Comparison of ENCODE assay signal across 17 cellular contexts in the genomic region with DNA sequence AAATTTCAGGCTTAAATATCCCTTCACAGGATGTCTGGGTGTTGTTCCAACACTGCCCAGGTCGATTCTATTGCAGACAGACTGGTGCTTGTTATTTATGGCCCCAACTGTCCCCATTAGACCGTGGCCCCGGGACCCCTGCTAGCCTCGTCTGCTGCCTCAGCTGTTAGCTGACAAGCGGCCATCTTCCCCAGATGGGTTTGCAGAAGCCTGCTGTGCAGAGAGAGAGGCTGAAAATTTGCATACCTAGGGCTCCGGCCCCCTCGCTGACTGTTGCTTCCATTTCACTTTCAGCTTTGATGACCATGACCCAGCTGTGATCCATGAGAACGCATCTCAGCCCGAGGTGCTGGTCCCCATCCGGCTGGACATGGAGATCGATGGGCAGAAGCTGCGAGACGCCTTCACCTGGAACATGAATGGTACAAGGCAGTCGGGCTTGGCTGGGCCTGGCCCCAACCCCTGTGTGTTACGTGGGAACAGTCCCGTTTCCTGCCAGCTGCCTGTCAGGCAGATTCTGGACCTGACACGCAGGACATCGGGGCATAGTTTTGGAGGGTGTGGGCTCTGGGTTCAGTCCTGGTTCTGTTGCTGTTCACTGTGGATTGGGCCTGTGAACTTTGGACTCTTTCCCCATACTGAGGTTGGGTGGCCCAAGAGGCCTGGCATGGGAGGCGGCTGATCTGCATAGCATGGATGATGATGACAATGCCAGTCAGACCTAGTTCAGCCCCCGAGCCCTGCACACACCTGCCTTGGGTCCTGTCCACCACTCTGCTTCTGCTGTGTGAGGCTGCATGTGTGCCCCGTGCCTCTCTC. TPM values are rescaled to one million over a fixed set of nuclear protein-coding genes. Genes with fewer than 3 reads are reported as not detected.
DNase-seq lines count a peak whose midpoint lies in the region; ATAC-seq, FAIRE-seq and TF ChIP-seq lines count a peak whose summit lies in the region.
"Had no signal": no experiment of that assay in that cellular context is flagged by ENCODE, and none has a peak within 500 bp of the region (broad histone marks: within the 10 kb centered on the region; RNA-seq: fewer than 3 reads in every experiment).

No MANE protein-coding gene starts in this region.

- no peak for TF ChIP-seq CTCF in GM10248 (IDR thresholded peaks at IDR 0.05; ENCODE audit: control extremely low read depth, extremely low read depth, low read depth, missing control alignments)
- no peak for TF ChIP-seq CTCF in H9 (conservative IDR thresholded peaks at IDR 0.05)
- TF ChIP-seq CTCF in K562 (IDR thresholded peaks at IDR 0.05 in 2 of 3, conservative IDR thresholded peaks at IDR 0.05 in 1 of 3; ENCODE audit: insufficient read depth in 2 of 3, low read depth in 1 of 3, low read length in 3 of 3), result no peak
- TF ChIP-seq CTCF in esophagus squamous epithelium (IDR thresholded peaks at IDR 0.05), result no peak
- no peak for TF ChIP-seq CTCF in testis (IDR thresholded peaks at IDR 0.05)

- H3K14ac ChIP-seq in H9 (ENCODE audit: insufficient read depth, low read length), result no peak overlapping the region

- H3K23me2 ChIP-seq in H9 (ENCODE audit: insufficient read length, low read depth, low read length, poor library complexity, severe bottlenecking), result no peaks in the 10 kb centered on the region

- H3K36me3 Mint-ChIP-seq in H9 (ENCODE audit: insufficient read depth in 1 of 3, low read depth in 3 of 3) (peaks cover 63 to 89% (median 89%) of the 10 kb centered on the region in 3 experiments), naive B cell (peaks cover 11 to 30% of the 10 kb centered on the region in 2 donors)

- H3K27ac ChIP-seq in H9 (ENCODE audit: insufficient read length, low read depth, low read length) (no peak overlapping the region), K562 (ENCODE audit: extremely low read depth, low read depth, low read length) (no peak overlapping the region), esophagus squamous epithelium (no peak overlapping the region), testis (no peak overlapping the region)

- no peak overlapping the region for H2BK15ac ChIP-seq in H9 (ENCODE audit: low read depth, low read length)

- H3K4me2 ChIP-seq in H9 (ENCODE audit: insufficient read depth, insufficient read length, low read length), result no peak overlapping the region
- H3K4me2 ChIP-seq in K562 (ENCODE audit: insufficient read depth, low read length), result no peak overlapping the region

- H3K4me1 Mint-ChIP-seq in H9 (peaks cover 0 to 3% of the 10 kb centered on the region in 2 experiments; a peak in 1 of 4 replicates), naive B cell (peaks cover 63 to 87% (median 69%) of the 10 kb centered on the region in 3 donors)

- H3K79me2 ChIP-seq in H9 (ENCODE audit: insufficient read depth, low read length) (no peaks in the 10 kb centered on the region), K562 (ENCODE audit: control insufficient read depth, insufficient read depth, low read length) (no peaks in the 10 kb centered on the region)

- H4K20me1 ChIP-seq in H9 (ENCODE audit: control insufficient read depth, insufficient read depth, insufficient read length) (no peaks in the 10 kb centered on the region), K562 (replicated peaks; ENCODE audit: control insufficient read depth, insufficient read depth, low read length) (no peaks in the 10 kb centered on the region)

- no peaks in the 10 kb centered on the region for H3K79me1 ChIP-seq in H9 (ENCODE audit: insufficient read depth, low read depth, low read length, poor library complexity, severe bottlenecking)

- CTCF ChIA-PET in GM10248 (lab: Yijun Ruan, JAX), result interaction anchor here (0.9 to 3.2 kb wide), 3 partner anchors 18 to 46 kb away, joined by 3 to 9 read pairs (median 3); no protein-coding TSS in a partner anchor
- CTCF ChIA-PET in K562 (lab: Yijun Ruan, JAX; ENCODE audit: low intra/inter-chr PET ratio), result no interaction called here

- no peak overlapping the region for H3K9ac ChIP-seq in H9 (ENCODE audit: extremely low read depth, insufficient read length, low read length)
- H3K9ac ChIP-seq in K562 (ENCODE audit: insufficient read depth in 1 of 2, low read depth in 2 of 2, low read length in 2 of 2), result no peak overlapping the region; a peak in 1 of 4 replicates

- no peaks in the 10 kb centered on the region for H3K9me1 ChIP-seq in K562 (ENCODE audit: control insufficient read depth, insufficient read depth, low read length)

- no peak overlapping the region for H2BK5ac ChIP-seq in H9 (ENCODE audit: insufficient read length, low read length)

- in situ Hi-C loops in K562 (cut with MboI), result no loop called here

- no peak overlapping the region for H3K4me3 Mint-ChIP-seq in H9
- H3K4me3 Mint-ChIP-seq in naive B cell, result peak overlapping the region in 6 of 8 donors; percentile 47 to 76 (median 70)
- H3K4me3 Mint-ChIP-seq: CD8-positive, alpha-beta T cell; naive thymus-derived CD8-positive, alpha-beta T cell had no signal

- no CpG with 5 or more reads among the region's 21 CpGs for WGBS in H9 (ENCODE audit: extremely low coverage, insufficient read length, low lambda C conversion rate)
- 77% methylated on average over 12 of the region's 21 CpGs for WGBS in K562 (ENCODE audit: insufficient coverage, low coverage, missing lambda C conversion rate)
- WGBS in esophagus squamous epithelium, 2 donors, result 75% methylated on average over 8 to 12 of the region's 21 CpGs
- WGBS in testis, 2 donors, result 83 to 86% methylated on average over 16 to 21 of the region's 21 CpGs

- H3K36me3 ChIP-seq in K562 (ENCODE audit: control insufficient read depth, insufficient read depth, low read length), result peaks cover 63% of the 10 kb centered on the region; the same call in 2 of the 3 replicates
- H3K36me3 ChIP-seq in esophagus squamous epithelium, result peaks cover 28 to 99% (median 56%) of the 10 kb centered on the region in 3 donors
- no peaks in the 10 kb centered on the region for H3K36me3 ChIP-seq in testis (ENCODE audit: low read depth, missing control alignments)

- no peak for TF ChIP-seq POLR2A in K562 (conservative IDR thresholded peaks at IDR 0.05)
- no peak for TF ChIP-seq POLR2A in GM18505 (IDR thresholded peaks at IDR 0.05; ENCODE audit: borderline replicate concordance, extremely low read depth, insufficient read depth, insufficient read length)
- TF ChIP-seq POLR2A in esophagus squamous epithelium (IDR thresholded peaks at IDR 0.05), result no peak
- no peak for TF ChIP-seq POLR2A in testis (IDR thresholded peaks at IDR 0.05)

- TF ChIP-seq RAD21 in K562 (CRISPR knock-in tag; conservative IDR thresholded peaks at IDR 0.05 in 1 of 2, IDR thresholded peaks at IDR 0.05 in 1 of 2), result no peak

- no peaks in the 10 kb centered on the region for H3K27me3 ChIP-seq in H9 (ENCODE audit: insufficient read depth, low read length)
- no peaks in the 10 kb centered on the region for H3K27me3 ChIP-seq in K562 (ENCODE audit: control insufficient read depth in 2 of 2, insufficient read depth in 2 of 2, low read length in 2 of 2)
- H3K27me3 ChIP-seq in esophagus squamous epithelium, result no peaks in the 10 kb centered on the region
- H3K27me3 ChIP-seq in testis, result no peaks in the 10 kb centered on the region

- no peak for FAIRE-seq in K562 (lab: Jason Lieb, UNC)
- FAIRE-seq: RCC 7860 had no signal

- TF ChIP-seq EP300 in K562 (IDR thresholded peaks at IDR 0.05; ENCODE audit: low read length), result no peak

- H3K4me1 ChIP-seq in H9 (ENCODE audit: insufficient read depth, low read length) (no peaks in the 10 kb centered on the region), K562 (replicated peaks in 1 of 2; ENCODE audit: control insufficient read depth in 2 of 2, insufficient read depth in 2 of 2, low read length in 2 of 2) (no peaks in the 10 kb centered on the region; a peak in 1 of 5 replicates), esophagus squamous epithelium (no peaks in the 10 kb centered on the region), testis (peaks cover 3% of the 10 kb centered on the region)

- H2BK120ac ChIP-seq in H9 (ENCODE audit: low read depth, low read length, poor library complexity, severe bottlenecking), result no peak overlapping the region

- no peaks in the 10 kb centered on the region for H3K9me3 Mint-ChIP-seq in H9
- H3K9me3 Mint-ChIP-seq in naive B cell, result peaks cover 0 to 3% (median 0%) of the 10 kb centered on the region in 7 donors
- H3K9me3 Mint-ChIP-seq: CD8-positive, alpha-beta T cell; naive thymus-derived CD8-positive, alpha-beta T cell had no signal

- H3K9me3 ChIP-seq in H9 (ENCODE audit: control insufficient read depth, low read depth, low read length) (no peaks in the 10 kb centered on the region), K562 (replicated peaks; ENCODE audit: control insufficient read depth, insufficient read depth, low read depth, low read length) (no peaks in the 10 kb centered on the region), esophagus squamous epithelium (no peaks in the 10 kb centered on the region), testis (no peaks in the 10 kb centered on the region)

- H3K18ac ChIP-seq in H9 (ENCODE audit: insufficient read length, low read depth, low read length), result no peak overlapping the region

- no peak overlapping the region for H2BK12ac ChIP-seq in H9 (ENCODE audit: insufficient read length, low read depth, low read length)

- no peak overlapping the region for H3K4ac ChIP-seq in H9 (ENCODE audit: low read depth, low read length)

- POLR2A ChIA-PET in GM10248 (lab: Yijun Ruan, JAX) (interaction anchor here (0.5 to 0.9 kb wide), 2 partner anchors 16 to 790 kb away, joined by 3 to 4 read pairs; no protein-coding TSS in a partner anchor), K562 (lab: Yijun Ruan, JAX) (interaction anchor here (0.9 to 1.0 kb wide), 2 partner anchors 8 to 19 kb away, joined by 3 read pairs; no protein-coding TSS in a partner anchor)

- no TSS peak for BruUV-seq in K562 (replicated peaks; lab: Mats Ljungman, UMichigan)

- no peak overlapping the region for H4K8ac ChIP-seq in H9 (replicated peaks; ENCODE audit: insufficient read length, low read depth, low read length)

- no peak overlapping the region for H3T11ph ChIP-seq in H9 (ENCODE audit: low read length)

- no peak overlapping the region for H3K56ac ChIP-seq in H9 (ENCODE audit: insufficient read length, low read depth, low read length)

- H2BK20ac ChIP-seq in H9 (ENCODE audit: low read depth, low read length, poor library complexity, severe bottlenecking), result no peak overlapping the region

- H3K27me3 Mint-ChIP-seq in H9 (ENCODE audit: low read depth), result no peaks in the 10 kb centered on the region
- no peaks in the 10 kb centered on the region for H3K27me3 Mint-ChIP-seq in naive B cell
- H3K27me3 Mint-ChIP-seq: naive thymus-derived CD8-positive, alpha-beta T cell had no signal

- no peak overlapping the region for H3K23ac ChIP-seq in H9 (ENCODE audit: insufficient read length, low read depth, low read length)

- DNase-seq in GM10248 (ENCODE audit: extremely low spot score), result peak; percentile 58
- DNase-seq in H9, result no peak
- no peak for DNase-seq in K562 (ENCODE audit: extremely low read depth in 1 of 4, low spot score in 3 of 4)
- DNase-seq in naive B cell, result no peak
- no peak for DNase-seq in esophagus squamous epithelium (lab: John Stamatoyannopoulos, UW)
- no peak for DNase-seq in testis
- DNase-seq: CD8-positive, alpha-beta T cell; DMS79; naive thymus-derived CD8-positive, alpha-beta T cell; NCI-H1048; NCI-H82; stimulated activated CD4-positive, alpha-beta T cell treated with anti-CD3 and anti-CD28 coated beads, Interleukin-15, amount 100 ng/mL, for 24 hours had no signal

- no peak overlapping the region for H4K5ac ChIP-seq in H9 (ENCODE audit: insufficient read length, low read depth, low read length)

- ATAC-seq in K562, result no peak
- no peak for ATAC-seq in naive B cell (ENCODE audit: low read depth in 2 of 2)
- no peak for ATAC-seq in GM18505 (IDR thresholded peaks at IDR 0.05; ENCODE audit: unreplicated experiment)
- no peak for ATAC-seq in GM21526 (IDR thresholded peaks at IDR 0.05; ENCODE audit: low FRiP score, unreplicated experiment)
- ATAC-seq: CD8-positive, alpha-beta T cell; naive thymus-derived CD8-positive, alpha-beta T cell had no signal

- H2AK5ac ChIP-seq in H9 (ENCODE audit: insufficient read length, low read length), result no peak overlapping the region

- intact Hi-C loops in K562 (cut with micrococcal nuclease) (no loop called here), esophagus squamous epithelium (cut with DNase I) (no loop called here), testis (cut with DNase I; ENCODE audit: low total_unique reads) (no loop called here)

- H2AFZ ChIP-seq in H9 (ENCODE audit: low read length) (no peak overlapping the region), K562 (ENCODE audit: low read depth, low read length) (no peak overlapping the region)

- no peak overlapping the region for H4K91ac ChIP-seq in H9 (ENCODE audit: insufficient read length, low read depth, low read length)

- H3K4me3 ChIP-seq in K562 (no peak overlapping the region), esophagus squamous epithelium (peak overlapping the region in 1 of 4 donors; percentile 8), testis (no peak overlapping the region)

- peak overlapping the region in 2 of 3 experiments; percentile 72 to 89; a peak in 3 of 7 replicates for H3K27ac Mint-ChIP-seq in H9
- H3K27ac Mint-ChIP-seq in naive B cell, result peak overlapping the region in 5 of 6 donors; percentile 92 to 99 (median 96)
- H3K27ac Mint-ChIP-seq: CD8-positive, alpha-beta T cell had no signal

RNA-seq across cellular contexts. Expression of gene SMARCB1, which starts 16.4 kb away (rescaled TPM):
- 132 and 136 TPM in 2 replicates for total RNA-seq in H9 (2021)
- total RNA-seq in K562 (2011; cell fraction: chromatin; rRNA removed; ENCODE audit: low replicate concordance), result 71.0 and 129 TPM in 2 replicates
- total RNA-seq in K562 (2011; cell fraction: nucleolus; rRNA removed), result 56.2 and 66.2 TPM in 2 replicates
- 71.9 and 105 TPM in 2 replicates for total RNA-seq in K562 (2011; cell fraction: nucleoplasm; rRNA removed)
- 65.4 and 74.0 TPM in 2 replicates for total RNA-seq in K562 (2014; rRNA removed)
- 39.5 and 44.5 TPM in 2 replicates for total RNA-seq in K562 (2014; rRNA removed; fragmentation: Illumina TruSeq; extraction: Trizol)
- 50.9 and 53.7 TPM in 2 replicates for total RNA-seq in K562 (2015; rRNA removed; fragmentation: Illumina TruSeq; extraction: Trizol)
- total RNA-seq in K562 (2021), result 79.1 and 79.2 TPM in 2 replicates
- 113 and 117 TPM in 2 replicates for polyA plus RNA-seq in K562 (2011; rRNA removed)
- 80.8 and 94.7 TPM in 2 replicates for polyA plus RNA-seq in K562 (2011; cell fraction: cytosol; rRNA removed)
- polyA plus RNA-seq in K562 (2011; cell fraction: nucleus; rRNA removed), result 45.0 and 47.4 TPM in 2 replicates
- polyA plus RNA-seq in K562 (2012), result 70.1 and 101 TPM in 2 replicates
- polyA plus RNA-seq in K562 (2014; fragmentation: Illumina TruSeq; extraction: Trizol), result 111 TPM in 2 replicates
- 1 to 10 TPM; 1.2 to 3.0 TPM for polyA plus RNA-seq in K562 (2014; fragmentation: Nextera tagmentation; extraction: Ambion mirVana)
- polyA plus RNA-seq in K562 (2014; rRNA removed), result 75.3 and 90.2 TPM in 2 replicates
- polyA minus RNA-seq in K562 (2011; rRNA and poly(A)+ RNA removed), result 56.2 and 67.4 TPM in 2 replicates
- polyA minus RNA-seq in K562 (2011; cell fraction: cytosol; rRNA and poly(A)+ RNA removed), result 25.2 and 35.8 TPM in 2 replicates
- 20.3 and 27.0 TPM in 2 replicates for polyA minus RNA-seq in K562 (2011; cell fraction: nucleus; rRNA and poly(A)+ RNA removed)
- polyA plus RNA-seq in naive B cell (ENCODE audit: low read depth in 6 of 6), result 10 to 100 TPM; 73.0 to 90.9 (median 78.1) TPM
- 10 to 100 TPM; 37.8 to 61.0 (median 47.7) TPM for total RNA-seq in esophagus squamous epithelium
- 100 to 1,000 TPM; 158 to 165 TPM for total RNA-seq in testis
- polyA plus RNA-seq in testis (ENCODE audit: insufficient read depth, low read depth, low replicate concordance), result 160 TPM

RNA-seq across cellular contexts. Expression of gene MMP11, which starts 30.6 kb away (rescaled TPM):
- total RNA-seq in H9 (2021) (4.9 and 5.3 TPM in 2 replicates), K562 (2014; rRNA removed) (0.57 and 1.4 TPM in 2 replicates), K562 (2014; rRNA removed; fragmentation: Illumina TruSeq; extraction: Trizol) (0.13 and 0.25 TPM in 2 replicates), K562 (2015; rRNA removed; fragmentation: Illumina TruSeq; extraction: Trizol) (0.14 and 0.15 TPM in 2 replicates), K562 (2021) (0.58 and 1.4 TPM in 2 replicates), esophagus squamous epithelium (1 to 10 TPM in 2 of 4 donors, under 1 TPM in 2; 0.34 to 1.6 (median 1.1) TPM), testis (10 to 100 TPM; 32.4 to 36.1 TPM)
- 1.4 and 1.9 TPM in 2 replicates for total RNA-seq in K562 (2011; cell fraction: chromatin; rRNA removed; ENCODE audit: low replicate concordance)
- 2.0 and 2.7 TPM in 2 replicates for total RNA-seq in K562 (2011; cell fraction: nucleolus; rRNA removed)
- 1.6 and 3.4 TPM in 2 replicates for total RNA-seq in K562 (2011; cell fraction: nucleoplasm; rRNA removed)
- polyA plus RNA-seq in K562 (2011; rRNA removed) (1.1 and 1.3 TPM in 2 replicates), K562 (2014; fragmentation: Illumina TruSeq; extraction: Trizol) (0.25 and 1.2 TPM in 2 replicates), K562 (2014; fragmentation: Nextera tagmentation; extraction: Ambion mirVana) (not detected), K562 (2014; rRNA removed) (0.40 and 1.8 TPM in 2 replicates), naive B cell (ENCODE audit: low read depth in 6 of 6) (10 to 100 TPM; 10.2 to 18.9 (median 14.2) TPM), testis (ENCODE audit: insufficient read depth, low read depth, low replicate concordance) (13.6 TPM)
- polyA plus RNA-seq in K562 (2011; cell fraction: cytosol; rRNA removed), result 1.0 and 1.4 TPM in 2 replicates
- 2.5 and 3.4 TPM in 2 replicates for polyA plus RNA-seq in K562 (2011; cell fraction: nucleus; rRNA removed)
- polyA plus RNA-seq in K562 (2012), result 0.51 and 1.1 TPM in 2 replicates
- 0.46 and 0.51 TPM in 2 replicates for polyA minus RNA-seq in K562 (2011; rRNA and poly(A)+ RNA removed)
- 0.57 TPM in 1 of 2 replicates, not detected in the other for polyA minus RNA-seq in K562 (2011; cell fraction: cytosol; rRNA and poly(A)+ RNA removed)
- 0.78 and 1.2 TPM in 2 replicates for polyA minus RNA-seq in K562 (2011; cell fraction: nucleus; rRNA and poly(A)+ RNA removed)

RNA-seq across cellular contexts. Expression of gene CHCHD10, which starts 35.4 kb away (rescaled TPM):
- total RNA-seq in H9 (2021) (47.5 and 53.7 TPM in 2 replicates), K562 (2014; rRNA removed) (84.9 and 214 TPM in 2 replicates), K562 (2014; rRNA removed; fragmentation: Illumina TruSeq; extraction: Trizol) (76.4 and 102 TPM in 2 replicates), K562 (2015; rRNA removed; fragmentation: Illumina TruSeq; extraction: Trizol) (124 and 130 TPM in 2 replicates), K562 (2021) (270 and 292 TPM in 2 replicates), esophagus squamous epithelium (10 to 100 TPM in 2 of 4 donors, 1 to 10 TPM in 2; 7.7 to 13.9 (median 10.4) TPM), testis (10 to 100 TPM; 24.0 to 30.2 TPM)
- total RNA-seq in K562 (2011; cell fraction: chromatin; rRNA removed; ENCODE audit: low replicate concordance), result 6.7 and 22.5 TPM in 2 replicates
- 36.1 and 36.9 TPM in 2 replicates for total RNA-seq in K562 (2011; cell fraction: nucleolus; rRNA removed)
- 31.7 and 48.8 TPM in 2 replicates for total RNA-seq in K562 (2011; cell fraction: nucleoplasm; rRNA removed)
- polyA plus RNA-seq in K562 (2011; rRNA removed) (51.1 and 51.8 TPM in 2 replicates), K562 (2014; fragmentation: Illumina TruSeq; extraction: Trizol) (157 and 178 TPM in 2 replicates), K562 (2014; fragmentation: Nextera tagmentation; extraction: Ambion mirVana) (10 to 100 TPM; 15.2 to 41.0 TPM), K562 (2014; rRNA removed) (159 and 170 TPM in 2 replicates), naive B cell (ENCODE audit: low read depth in 6 of 6) (10 to 100 TPM; 36.3 to 65.9 (median 62.6) TPM), testis (ENCODE audit: insufficient read depth, low read depth, low replicate concordance) (74.8 TPM)
- polyA plus RNA-seq in K562 (2011; cell fraction: cytosol; rRNA removed), result 124 and 209 TPM in 2 replicates
- 58.5 and 83.9 TPM in 2 replicates for polyA plus RNA-seq in K562 (2011; cell fraction: nucleus; rRNA removed)
- polyA plus RNA-seq in K562 (2012), result 252 and 257 TPM in 2 replicates
- polyA minus RNA-seq in K562 (2011; rRNA and poly(A)+ RNA removed), result 17.5 and 34.7 TPM in 2 replicates
- 133 and 155 TPM in 2 replicates for polyA minus RNA-seq in K562 (2011; cell fraction: cytosol; rRNA and poly(A)+ RNA removed)
- polyA minus RNA-seq in K562 (2011; cell fraction: nucleus; rRNA and poly(A)+ RNA removed), result 8.6 and 19.1 TPM in 2 replicates

RNA-seq across cellular contexts. Expression of gene DERL3, which starts 35.6 kb away (rescaled TPM):
- 9.0 and 9.8 TPM in 2 replicates for total RNA-seq in H9 (2021)
- total RNA-seq in K562 (2011; cell fraction: chromatin; rRNA removed; ENCODE audit: low replicate concordance), result 14.7 and 36.7 TPM in 2 replicates
- total RNA-seq in K562 (2011; cell fraction: nucleolus; rRNA removed), result 35.7 and 36.7 TPM in 2 replicates
- total RNA-seq in K562 (2011; cell fraction: nucleoplasm; rRNA removed), result 29.2 and 31.5 TPM in 2 replicates
- 6.2 and 6.9 TPM in 2 replicates for total RNA-seq in K562 (2014; rRNA removed)
- 0.77 and 1.7 TPM in 2 replicates for total RNA-seq in K562 (2014; rRNA removed; fragmentation: Illumina TruSeq; extraction: Trizol)
- 1.4 and 2.4 TPM in 2 replicates for total RNA-seq in K562 (2015; rRNA removed; fragmentation: Illumina TruSeq; extraction: Trizol)
- 8.8 and 9.2 TPM in 2 replicates for total RNA-seq in K562 (2021)
- polyA plus RNA-seq in K562 (2011; rRNA removed), result 8.3 and 19.3 TPM in 2 replicates
- 23.7 and 24.3 TPM in 2 replicates for polyA plus RNA-seq in K562 (2011; cell fraction: cytosol; rRNA removed)
- 69.3 and 80.1 TPM in 2 replicates for polyA plus RNA-seq in K562 (2011; cell fraction: nucleus; rRNA removed)
- 5.7 and 7.9 TPM in 2 replicates for polyA plus RNA-seq in K562 (2012)
- polyA plus RNA-seq in K562 (2014; fragmentation: Illumina TruSeq; extraction: Trizol), result 4.8 and 7.4 TPM in 2 replicates
- polyA plus RNA-seq in K562 (2014; fragmentation: Nextera tagmentation; extraction: Ambion mirVana), result 1 to 10 TPM; 1.3 to 2.9 TPM
- 12.1 and 12.4 TPM in 2 replicates for polyA plus RNA-seq in K562 (2014; rRNA removed)
- 1.5 and 2.2 TPM in 2 replicates for polyA minus RNA-seq in K562 (2011; rRNA and poly(A)+ RNA removed)
- polyA minus RNA-seq in K562 (2011; cell fraction: cytosol; rRNA and poly(A)+ RNA removed), result 2.7 and 3.8 TPM in 2 replicates
- polyA minus RNA-seq in K562 (2011; cell fraction: nucleus; rRNA and poly(A)+ RNA removed), result 5.3 and 10.7 TPM in 2 replicates
- polyA plus RNA-seq in naive B cell (ENCODE audit: low read depth in 6 of 6), result 10 to 100 TPM; 25.2 to 33.9 (median 26.4) TPM
- 1 to 10 TPM in 2 of 4 donors, not detected in 2; 1.3 to 1.9 TPM for total RNA-seq in esophagus squamous epithelium
- total RNA-seq in testis, result 10 to 100 TPM; 14.9 to 16.2 TPM
- 48.7 TPM for polyA plus RNA-seq in testis (ENCODE audit: insufficient read depth, low read depth, low replicate concordance)
- polyA plus RNA-seq: naive thymus-derived CD8-positive, alpha-beta T cell had no signal

RNA-seq across cellular contexts. Expression of gene C22orf15, which starts 40.4 kb away (rescaled TPM):
- total RNA-seq in H9 (2021), result 0.81 and 1.8 TPM in 2 replicates
- total RNA-seq in K562 (2011; cell fraction: chromatin; rRNA removed; ENCODE audit: low replicate concordance), result not detected in 2 replicates
- not detected in 2 replicates for total RNA-seq in K562 (2011; cell fraction: nucleolus; rRNA removed)
- total RNA-seq in K562 (2011; cell fraction: nucleoplasm; rRNA removed), result not detected in 2 replicates
- total RNA-seq in K562 (2014; rRNA removed), result not detected in 2 replicates
- not detected in 2 replicates for total RNA-seq in K562 (2014; rRNA removed; fragmentation: Illumina TruSeq; extraction: Trizol)
- total RNA-seq in K562 (2015; rRNA removed; fragmentation: Illumina TruSeq; extraction: Trizol), result not detected in 2 replicates
- not detected in 2 replicates for total RNA-seq in K562 (2021)
- polyA plus RNA-seq in K562 (2011; rRNA removed), result not detected in 2 replicates
- not detected in 2 replicates for polyA plus RNA-seq in K562 (2011; cell fraction: cytosol; rRNA removed)
- not detected in 2 replicates for polyA plus RNA-seq in K562 (2011; cell fraction: nucleus; rRNA removed)
- 0.21 and 0.57 TPM in 2 replicates for polyA plus RNA-seq in K562 (2012)
- polyA plus RNA-seq in K562 (2014; fragmentation: Illumina TruSeq; extraction: Trizol), result not detected in 2 replicates
- polyA plus RNA-seq in K562 (2014; fragmentation: Nextera tagmentation; extraction: Ambion mirVana), result not detected
- polyA plus RNA-seq in K562 (2014; rRNA removed), result 0.07 TPM in 1 of 2 replicates, not detected in the other
- polyA minus RNA-seq in K562 (2011; rRNA and poly(A)+ RNA removed), result not detected in 2 replicates
- not detected in 2 replicates for polyA minus RNA-seq in K562 (2011; cell fraction: cytosol; rRNA and poly(A)+ RNA removed)
- polyA minus RNA-seq in K562 (2011; cell fraction: nucleus; rRNA and poly(A)+ RNA removed), result not detected in 2 replicates
- polyA plus RNA-seq in naive B cell (ENCODE audit: low read depth in 6 of 6), result 1 to 10 TPM in 2 of 6 donors, under 1 TPM in 2, not detected in 2; 0.13 to 4.9 (median 1.0) TPM
- total RNA-seq in esophagus squamous epithelium, result not detected
- total RNA-seq in testis, result 1 to 10 TPM in 1 of 2 donors, under 1 TPM in 1; 0.68 to 2.4 TPM
- polyA plus RNA-seq in testis (ENCODE audit: insufficient read depth, low read depth, low replicate concordance), result 8.8 TPM
- total RNA-seq: cardiac septum, lower leg skin had no signal

Comparison
In these comparisons a context has a peak if more than half of its experiments do, and no peak if none do; other contexts are left out.
1. H3K4me3 Mint-ChIP-seq: peak in naive B cell (6 of 8); none in H9 (0 of 2).